In genomic region chr10:70502406-70502805, GRCh38 we compare ENCODE assay signal across 1 cellular context.
TF ChIP-seq lines count a peak whose summit lies in the region.

No MANE protein-coding gene starts in this region.

TF ChIP-seq in SK-N-SH, 30 proteins besides CTCF, POLR2A, EP300 and RAD21 (continued from another document):
- TF ChIP-seq TAF1 (IDR thresholded peaks at IDR 0.05; ENCODE audit: borderline replicate concordance, low read depth, low read length): no peak
